ENCODE assay signal across 15 cellular contexts in genomic region chr11:69369945-69370344, GRCh38.
"Had no signal": no experiment of that assay in that cellular context is flagged by ENCODE, and none has a peak within 500 bp of the region (broad histone marks: within the 10 kb centered on the region; RNA-seq: fewer than 3 reads in every experiment).

No MANE protein-coding gene starts in this region.

- ATAC-seq: foreskin keratinocyte; stimulated activated effector memory CD8-positive, alpha-beta T cell treated with anti-CD3 and anti-CD28 coated beads, Interleukin-12 subunit alpha, Interleukin-12 subunit beta, amount 100 ng/mL, for 72 hours had no signal

- H3K36me3 Mint-ChIP-seq: neural progenitor cell; stimulated activated effector memory CD8-positive, alpha-beta T cell treated with anti-CD3 and anti-CD28 coated beads, Interleukin-12 subunit alpha, Interleukin-12 subunit beta, amount 100 ng/mL, for 72 hours had no signal

- H3K9me3 Mint-ChIP-seq: stimulated activated effector memory CD8-positive, alpha-beta T cell treated with anti-CD3 and anti-CD28 coated beads, Interleukin-12 subunit alpha, Interleukin-12 subunit beta, amount 100 ng/mL, for 72 hours had no signal

- H3K4me3 ChIP-seq: adrenal gland, neural progenitor cell, ovary, tibial artery, vagina had no signal

- H3K27ac ChIP-seq: adrenal gland, foreskin keratinocyte, neural progenitor cell, ovary, tibial artery, vagina had no signal

- DNase-seq: activated CD4-positive, alpha-beta T cell treated with anti-CD3 and anti-CD28 coated beads, Interleukin-2, amount 50 U/mL, for 1 hour; activated CD4-positive, CD25-positive, alpha-beta regulatory T cell; activated naive CD4-positive, alpha-beta T cell treated with anti-CD3 and anti-CD28 coated beads for 36 hours; foreskin keratinocyte; glutamatergic neuron; hypothalamus; kidney; ovary; stimulated activated CD4-positive, alpha-beta T cell treated with anti-CD3 and anti-CD28 coated beads, Interleukin-1b, Interleukin-23, amount 100 ng/mL, for 48 hours; SW 1271 had no signal

- H3K4me1 ChIP-seq: adrenal gland, foreskin keratinocyte, neural progenitor cell, tibial artery had no signal

- H3K36me3 ChIP-seq: adrenal gland, neural progenitor cell, ovary, tibial artery, vagina had no signal

- H3K27ac Mint-ChIP-seq: activated naive CD4-positive, alpha-beta T cell treated with anti-CD3 and anti-CD28 coated beads for 36 hours; neural progenitor cell; stimulated activated effector memory CD8-positive, alpha-beta T cell treated with anti-CD3 and anti-CD28 coated beads, Interleukin-12 subunit alpha, Interleukin-12 subunit beta, amount 100 ng/mL, for 72 hours had no signal

- H3K9me3 ChIP-seq: adrenal gland, ovary, vagina had no signal

- H3K9ac ChIP-seq: neural progenitor cell had no signal

- H3K4me3 Mint-ChIP-seq: activated naive CD4-positive, alpha-beta T cell treated with anti-CD3 and anti-CD28 coated beads for 36 hours; neural progenitor cell; stimulated activated effector memory CD8-positive, alpha-beta T cell treated with anti-CD3 and anti-CD28 coated beads, Interleukin-12 subunit alpha, Interleukin-12 subunit beta, amount 100 ng/mL, for 72 hours had no signal

- H3K4me1 Mint-ChIP-seq: stimulated activated effector memory CD8-positive, alpha-beta T cell treated with anti-CD3 and anti-CD28 coated beads, Interleukin-12 subunit alpha, Interleukin-12 subunit beta, amount 100 ng/mL, for 72 hours had no signal

- H3K27me3 ChIP-seq: adrenal gland, foreskin keratinocyte, neural progenitor cell, ovary, vagina had no signal
